Comparison of ENCODE assay signal across 1 cellular context in genomic region chr18:44589709-44590108, GRCh38.
TF ChIP-seq lines count a peak whose summit lies in the region.

No MANE protein-coding gene starts in this region.

TF ChIP-seq in H1, 55 proteins besides CTCF, POLR2A, EP300 and RAD21 (continued from another document):
- TF ChIP-seq CHD7 (IDR thresholded peaks at IDR 0.05; ENCODE audit: insufficient replicate concordance, low read length) = no peak
- no peak for TF ChIP-seq SAP30 (IDR thresholded peaks at IDR 0.05; ENCODE audit: insufficient read depth, insufficient replicate concordance, low read length)
- no peak for TF ChIP-seq KDM5A (IDR thresholded peaks at IDR 0.05; ENCODE audit: low read length)
- TF ChIP-seq SP2 (IDR thresholded peaks at IDR 0.05; ENCODE audit: low read length) = no peak
- no peak for TF ChIP-seq JUN (IDR thresholded peaks at IDR 0.05; ENCODE audit: low read depth, low read length)
- no peak for TF ChIP-seq SRF (IDR thresholded peaks at IDR 0.05; ENCODE audit: low read depth, low read length)
- no peak for TF ChIP-seq MAX (IDR thresholded peaks at IDR 0.05)
- TF ChIP-seq TAF7 (optimal IDR thresholded peaks at IDR 0.05; ENCODE audit: borderline replicate concordance, low read depth, low read length) = no peak
- TF ChIP-seq RBBP5 (IDR thresholded peaks at IDR 0.05; ENCODE audit: borderline replicate concordance, low read depth, low read length) = no peak
- TF ChIP-seq JUND (IDR thresholded peaks at IDR 0.05; ENCODE audit: low read length) = no peak
- TF ChIP-seq SIRT6 (IDR thresholded peaks at IDR 0.05; ENCODE audit: low read length) = no peak
